ENCODE assay signal across 1 cellular context in genomic region chr17:80991645-80992076, GRCh38.
TF ChIP-seq lines count a peak whose summit lies in the region.

Gene CHMP6 (plus strand): TSS chr17:80991841. CDS start chr17:80991919, 78 bp downstream.

TF ChIP-seq in HepG2, 621 proteins besides CTCF, POLR2A, EP300 and RAD21 (continued from another document and continues in another):
- TF ChIP-seq, protein P1, sequence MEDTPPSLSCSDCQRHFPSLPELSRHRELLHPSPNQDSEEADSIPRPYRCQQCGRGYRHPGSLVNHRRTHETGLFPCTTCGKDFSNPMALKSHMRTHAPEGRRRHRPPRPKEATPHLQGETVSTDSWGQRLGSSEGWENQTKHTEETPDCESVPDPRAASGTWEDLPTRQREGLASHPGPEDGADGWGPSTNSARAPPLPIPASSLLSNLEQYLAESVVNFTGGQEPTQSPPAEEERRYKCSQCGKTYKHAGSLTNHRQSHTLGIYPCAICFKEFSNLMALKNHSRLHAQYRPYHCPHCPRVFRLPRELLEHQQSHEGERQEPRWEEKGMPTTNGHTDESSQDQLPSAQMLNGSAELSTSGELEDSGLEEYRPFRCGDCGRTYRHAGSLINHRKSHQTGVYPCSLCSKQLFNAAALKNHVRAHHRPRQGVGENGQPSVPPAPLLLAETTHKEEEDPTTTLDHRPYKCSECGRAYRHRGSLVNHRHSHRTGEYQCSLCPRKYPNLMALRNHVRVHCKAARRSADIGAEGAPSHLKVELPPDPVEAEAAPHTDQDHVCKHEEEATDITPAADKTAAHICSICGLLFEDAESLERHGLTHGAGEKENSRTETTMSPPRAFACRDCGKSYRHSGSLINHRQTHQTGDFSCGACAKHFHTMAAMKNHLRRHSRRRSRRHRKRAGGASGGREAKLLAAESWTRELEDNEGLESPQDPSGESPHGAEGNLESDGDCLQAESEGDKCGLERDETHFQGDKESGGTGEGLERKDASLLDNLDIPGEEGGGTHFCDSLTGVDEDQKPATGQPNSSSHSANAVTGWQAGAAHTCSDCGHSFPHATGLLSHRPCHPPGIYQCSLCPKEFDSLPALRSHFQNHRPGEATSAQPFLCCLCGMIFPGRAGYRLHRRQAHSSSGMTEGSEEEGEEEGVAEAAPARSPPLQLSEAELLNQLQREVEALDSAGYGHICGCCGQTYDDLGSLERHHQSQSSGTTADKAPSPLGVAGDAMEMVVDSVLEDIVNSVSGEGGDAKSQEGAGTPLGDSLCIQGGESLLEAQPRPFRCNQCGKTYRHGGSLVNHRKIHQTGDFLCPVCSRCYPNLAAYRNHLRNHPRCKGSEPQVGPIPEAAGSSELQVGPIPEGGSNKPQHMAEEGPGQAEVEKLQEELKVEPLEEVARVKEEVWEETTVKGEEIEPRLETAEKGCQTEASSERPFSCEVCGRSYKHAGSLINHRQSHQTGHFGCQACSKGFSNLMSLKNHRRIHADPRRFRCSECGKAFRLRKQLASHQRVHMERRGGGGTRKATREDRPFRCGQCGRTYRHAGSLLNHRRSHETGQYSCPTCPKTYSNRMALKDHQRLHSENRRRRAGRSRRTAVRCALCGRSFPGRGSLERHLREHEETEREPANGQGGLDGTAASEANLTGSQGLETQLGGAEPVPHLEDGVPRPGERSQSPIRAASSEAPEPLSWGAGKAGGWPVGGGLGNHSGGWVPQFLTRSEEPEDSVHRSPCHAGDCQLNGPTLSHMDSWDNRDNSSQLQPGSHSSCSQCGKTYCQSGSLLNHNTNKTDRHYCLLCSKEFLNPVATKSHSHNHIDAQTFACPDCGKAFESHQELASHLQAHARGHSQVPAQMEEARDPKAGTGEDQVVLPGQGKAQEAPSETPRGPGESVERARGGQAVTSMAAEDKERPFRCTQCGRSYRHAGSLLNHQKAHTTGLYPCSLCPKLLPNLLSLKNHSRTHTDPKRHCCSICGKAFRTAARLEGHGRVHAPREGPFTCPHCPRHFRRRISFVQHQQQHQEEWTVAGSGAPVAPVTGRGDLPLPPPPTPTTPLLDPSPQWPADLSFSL (CRISPR knock-in tag; IDR thresholded peaks at IDR 0.05): no peak
- TF ChIP-seq MATR3 (CRISPR knock-in tag; IDR thresholded peaks at IDR 0.05) (no peak), GZF1 (CRISPR knock-in tag; IDR thresholded peaks at IDR 0.05) (no peak), SRSF9 (IDR thresholded peaks at IDR 0.05; ENCODE audit: borderline replicate concordance, insufficient read depth, low read depth, low read length, poor library complexity, severe bottlenecking) (no peak), ZNF34 (CRISPR knock-in tag; IDR thresholded peaks at IDR 0.05; ENCODE audit: borderline replicate concordance) (no peak), RBAK (CRISPR knock-in tag; IDR thresholded peaks at IDR 0.05) (no peak), ZNF564 (CRISPR knock-in tag; IDR thresholded peaks at IDR 0.05) (no peak), TSC22D2 (CRISPR knock-in tag; IDR thresholded peaks at IDR 0.05; ENCODE audit: borderline replicate concordance) (no peak), ZNF10 (CRISPR knock-in tag; IDR thresholded peaks at IDR 0.05; ENCODE audit: borderline replicate concordance, low read depth) (no peak), ZBTB42 (CRISPR knock-in tag; IDR thresholded peaks at IDR 0.05) (no peak), ATAD3A (CRISPR knock-in tag; IDR thresholded peaks at IDR 0.05) (no peak), ZNF224 (CRISPR knock-in tag; IDR thresholded peaks at IDR 0.05) (no peak), KLF12 (CRISPR knock-in tag; IDR thresholded peaks at IDR 0.05; ENCODE audit: borderline replicate concordance) (no peak), TCF7 (IDR thresholded peaks at IDR 0.05; ENCODE audit: low read depth) (no peak), CBX1 (IDR thresholded peaks at IDR 0.05; ENCODE audit: low read depth) (peak; percentile 20), ZNF496 (CRISPR knock-in tag; IDR thresholded peaks at IDR 0.05; ENCODE audit: insufficient replicate concordance) (no peak), ZNF768 (CRISPR knock-in tag; IDR thresholded peaks at IDR 0.05) (peak; percentile 14; the same call in 1 of the 2 replicates), SNAPC2 (CRISPR knock-in tag; IDR thresholded peaks at IDR 0.05) (no peak), SATB2 (CRISPR knock-in tag; IDR thresholded peaks at IDR 0.05) (0 out of 2 replicates have a peak, but pooled peaks have one; percentile 6), SIX1 (CRISPR knock-in tag; IDR thresholded peaks at IDR 0.05; ENCODE audit: borderline replicate concordance) (no peak), JARID2 (CRISPR knock-in tag; IDR thresholded peaks at IDR 0.05; ENCODE audit: insufficient replicate concordance) (peak; percentile 67), ZBTB7B (CRISPR knock-in tag; IDR thresholded peaks at IDR 0.05) (no peak; the same call in 1 of the 2 replicates), ZNF788 (CRISPR knock-in tag; IDR thresholded peaks at IDR 0.05; ENCODE audit: borderline replicate concordance) (0 out of 2 replicates have a peak, but pooled peaks have one; percentile 72), HDAC6 (IDR thresholded peaks at IDR 0.05; ENCODE audit: low read depth, low read length) (no peak), ZNF549 (CRISPR knock-in tag; IDR thresholded peaks at IDR 0.05) (no peak), KMT2A (CRISPR knock-in tag; IDR thresholded peaks at IDR 0.05) (no peak), ZNF569 (CRISPR knock-in tag; IDR thresholded peaks at IDR 0.05; ENCODE audit: borderline replicate concordance) (no peak), AKAP8 (CRISPR knock-in tag; IDR thresholded peaks at IDR 0.05) (no peak), CC2D1A (CRISPR knock-in tag; IDR thresholded peaks at IDR 0.05) (no peak), RBM22 (optimal IDR thresholded peaks at IDR 0.05; ENCODE audit: low read length) (no peak), MBD4 (IDR thresholded peaks at IDR 0.05; ENCODE audit: borderline replicate concordance, low read length) (no peak), SMAD1 (CRISPR knock-in tag; IDR thresholded peaks at IDR 0.05; ENCODE audit: borderline replicate concordance, low read depth) (no peak), ZNF432 (CRISPR knock-in tag; IDR thresholded peaks at IDR 0.05; ENCODE audit: borderline replicate concordance) (no peak), DR1 (CRISPR knock-in tag; IDR thresholded peaks at IDR 0.05) (peak; percentile 30; the same call in 1 of the 2 replicates), ZNF75D (CRISPR knock-in tag; IDR thresholded peaks at IDR 0.05; ENCODE audit: borderline replicate concordance) (no peak), ZFP1 (CRISPR knock-in tag; IDR thresholded peaks at IDR 0.05) (no peak; the same call in 1 of the 2 replicates), LCORL (IDR thresholded peaks at IDR 0.05) (no peak), LCORL (CRISPR knock-in tag; IDR thresholded peaks at IDR 0.05) (no peak), TBP (CRISPR knock-in tag; IDR thresholded peaks at IDR 0.05) (0 out of 2 replicates have a peak, but pooled peaks have one; percentile 39), NFATC3 (CRISPR knock-in tag; IDR thresholded peaks at IDR 0.05) (no peak), ZNF567 (CRISPR knock-in tag; IDR thresholded peaks at IDR 0.05; ENCODE audit: borderline replicate concordance) (0 out of 2 replicates have a peak, but pooled peaks have one; percentile 36), ZNF670 (CRISPR knock-in tag; IDR thresholded peaks at IDR 0.05; ENCODE audit: borderline replicate concordance) (no peak), MXI1 (IDR thresholded peaks at IDR 0.05; ENCODE audit: borderline replicate concordance, low read depth, low read length) (peak; percentile 76; the same call in 2 of the 3 replicates)
- TF ChIP-seq, protein P2, sequence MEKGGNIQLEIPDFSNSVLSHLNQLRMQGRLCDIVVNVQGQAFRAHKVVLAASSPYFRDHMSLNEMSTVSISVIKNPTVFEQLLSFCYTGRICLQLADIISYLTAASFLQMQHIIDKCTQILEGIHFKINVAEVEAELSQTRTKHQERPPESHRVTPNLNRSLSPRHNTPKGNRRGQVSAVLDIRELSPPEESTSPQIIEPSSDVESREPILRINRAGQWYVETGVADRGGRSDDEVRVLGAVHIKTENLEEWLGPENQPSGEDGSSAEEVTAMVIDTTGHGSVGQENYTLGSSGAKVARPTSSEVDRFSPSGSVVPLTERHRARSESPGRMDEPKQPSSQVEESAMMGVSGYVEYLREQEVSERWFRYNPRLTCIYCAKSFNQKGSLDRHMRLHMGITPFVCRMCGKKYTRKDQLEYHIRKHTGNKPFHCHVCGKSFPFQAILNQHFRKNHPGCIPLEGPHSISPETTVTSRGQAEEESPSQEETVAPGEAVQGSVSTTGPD (CRISPR knock-in tag; IDR thresholded peaks at IDR 0.05): no peak
- TF ChIP-seq, protein P3, sequence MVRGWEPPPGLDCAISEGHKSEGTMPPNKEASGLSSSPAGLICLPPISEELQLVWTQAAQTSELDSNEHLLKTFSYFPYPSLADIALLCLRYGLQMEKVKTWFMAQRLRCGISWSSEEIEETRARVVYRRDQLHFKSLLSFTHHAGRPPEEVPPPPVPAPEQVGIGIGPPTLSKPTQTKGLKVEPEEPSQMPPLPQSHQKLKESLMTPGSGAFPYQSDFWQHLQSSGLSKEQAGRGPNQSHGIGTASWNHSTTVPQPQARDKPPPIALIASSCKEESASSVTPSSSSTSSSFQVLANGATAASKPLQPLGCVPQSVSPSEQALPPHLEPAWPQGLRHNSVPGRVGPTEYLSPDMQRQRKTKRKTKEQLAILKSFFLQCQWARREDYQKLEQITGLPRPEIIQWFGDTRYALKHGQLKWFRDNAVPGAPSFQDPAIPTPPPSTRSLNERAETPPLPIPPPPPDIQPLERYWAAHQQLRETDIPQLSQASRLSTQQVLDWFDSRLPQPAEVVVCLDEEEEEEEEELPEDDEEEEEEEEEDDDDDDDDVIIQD (CRISPR knock-in tag; IDR thresholded peaks at IDR 0.05; ENCODE audit: low read depth): no peak
- TF ChIP-seq, protein P4, sequence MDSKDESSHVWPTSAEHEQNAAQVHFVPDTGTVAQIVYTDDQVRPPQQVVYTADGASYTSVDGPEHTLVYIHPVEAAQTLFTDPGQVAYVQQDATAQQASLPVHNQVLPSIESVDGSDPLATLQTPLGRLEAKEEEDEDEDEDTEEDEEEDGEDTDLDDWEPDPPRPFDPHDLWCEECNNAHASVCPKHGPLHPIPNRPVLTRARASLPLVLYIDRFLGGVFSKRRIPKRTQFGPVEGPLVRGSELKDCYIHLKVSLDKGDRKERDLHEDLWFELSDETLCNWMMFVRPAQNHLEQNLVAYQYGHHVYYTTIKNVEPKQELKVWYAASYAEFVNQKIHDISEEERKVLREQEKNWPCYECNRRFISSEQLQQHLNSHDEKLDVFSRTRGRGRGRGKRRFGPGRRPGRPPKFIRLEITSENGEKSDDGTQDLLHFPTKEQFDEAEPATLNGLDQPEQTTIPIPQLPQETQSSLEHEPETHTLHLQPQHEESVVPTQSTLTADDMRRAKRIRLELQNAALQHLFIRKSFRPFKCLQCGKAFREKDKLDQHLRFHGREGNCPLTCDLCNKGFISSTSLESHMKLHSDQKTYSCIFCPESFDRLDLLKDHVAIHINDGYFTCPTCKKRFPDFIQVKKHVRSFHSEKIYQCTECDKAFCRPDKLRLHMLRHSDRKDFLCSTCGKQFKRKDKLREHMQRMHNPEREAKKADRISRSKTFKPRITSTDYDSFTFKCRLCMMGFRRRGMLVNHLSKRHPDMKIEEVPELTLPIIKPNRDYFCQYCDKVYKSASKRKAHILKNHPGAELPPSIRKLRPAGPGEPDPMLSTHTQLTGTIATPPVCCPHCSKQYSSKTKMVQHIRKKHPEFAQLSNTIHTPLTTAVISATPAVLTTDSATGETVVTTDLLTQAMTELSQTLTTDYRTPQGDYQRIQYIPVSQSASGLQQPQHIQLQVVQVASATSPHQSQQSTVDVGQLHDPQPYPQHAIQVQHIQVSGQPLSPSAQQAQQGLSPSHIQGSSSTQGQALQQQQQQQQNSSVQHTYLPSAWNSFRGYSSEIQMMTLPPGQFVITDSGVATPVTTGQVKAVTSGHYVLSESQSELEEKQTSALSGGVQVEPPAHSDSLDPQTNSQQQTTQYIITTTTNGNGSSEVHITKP (CRISPR knock-in tag; IDR thresholded peaks at IDR 0.05; ENCODE audit: low read depth): no peak
- TF ChIP-seq, protein P5, sequence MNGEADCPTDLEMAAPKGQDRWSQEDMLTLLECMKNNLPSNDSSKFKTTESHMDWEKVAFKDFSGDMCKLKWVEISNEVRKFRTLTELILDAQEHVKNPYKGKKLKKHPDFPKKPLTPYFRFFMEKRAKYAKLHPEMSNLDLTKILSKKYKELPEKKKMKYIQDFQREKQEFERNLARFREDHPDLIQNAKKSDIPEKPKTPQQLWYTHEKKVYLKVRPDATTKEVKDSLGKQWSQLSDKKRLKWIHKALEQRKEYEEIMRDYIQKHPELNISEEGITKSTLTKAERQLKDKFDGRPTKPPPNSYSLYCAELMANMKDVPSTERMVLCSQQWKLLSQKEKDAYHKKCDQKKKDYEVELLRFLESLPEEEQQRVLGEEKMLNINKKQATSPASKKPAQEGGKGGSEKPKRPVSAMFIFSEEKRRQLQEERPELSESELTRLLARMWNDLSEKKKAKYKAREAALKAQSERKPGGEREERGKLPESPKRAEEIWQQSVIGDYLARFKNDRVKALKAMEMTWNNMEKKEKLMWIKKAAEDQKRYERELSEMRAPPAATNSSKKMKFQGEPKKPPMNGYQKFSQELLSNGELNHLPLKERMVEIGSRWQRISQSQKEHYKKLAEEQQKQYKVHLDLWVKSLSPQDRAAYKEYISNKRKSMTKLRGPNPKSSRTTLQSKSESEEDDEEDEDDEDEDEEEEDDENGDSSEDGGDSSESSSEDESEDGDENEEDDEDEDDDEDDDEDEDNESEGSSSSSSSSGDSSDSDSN (CRISPR knock-in tag; IDR thresholded peaks at IDR 0.05): no peak
